13 cellular contexts compared by ENCODE assay signal in the genomic region with DNA sequence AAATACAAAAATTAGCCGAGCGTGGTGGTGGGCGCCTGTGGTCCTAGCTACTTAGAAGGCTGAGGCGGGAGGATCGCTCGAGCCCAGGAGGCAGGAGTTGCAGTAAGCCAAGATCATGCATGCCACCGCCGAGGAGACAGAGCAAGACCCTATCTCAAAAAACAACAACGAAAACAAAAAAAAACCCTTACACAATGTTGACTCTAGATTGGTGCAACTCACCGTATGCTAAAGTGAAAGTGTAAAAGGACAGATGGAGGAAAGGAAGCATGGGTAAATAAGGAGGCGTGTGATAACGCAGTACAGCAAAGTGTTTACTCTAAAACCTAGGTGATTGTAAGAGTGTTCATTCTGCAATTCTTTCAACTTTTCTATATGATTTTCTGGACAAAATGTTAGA. TPM values are rescaled to one million over a fixed set of nuclear protein-coding genes. Genes with fewer than 3 reads are reported as not detected.
DNase-seq lines count a peak whose midpoint lies in the region; ATAC-seq and TF ChIP-seq lines count a peak whose summit lies in the region.
"Had no signal": no experiment of that assay in that cellular context is flagged by ENCODE, and none has a peak within 500 bp of the region (broad histone marks: within the 10 kb centered on the region; RNA-seq: fewer than 3 reads in every experiment).

No MANE protein-coding gene starts in this region.

- no peaks in the 10 kb centered on the region for H3K9me3 ChIP-seq in OCI-LY1 (ENCODE audit: low read length)

- peaks cover 4% of the 10 kb centered on the region for H3K36me3 Mint-ChIP-seq in activated CD4-positive, alpha-beta T cell treated with anti-CD3 and anti-CD28 coated beads, Interleukin-2, amount 10 ng/mL, durations not matched to agents 7 days and 5 days (ENCODE audit: low read depth)
- no peaks in the 10 kb centered on the region for H3K36me3 Mint-ChIP-seq in naive B cell

- peaks cover 35% of the 10 kb centered on the region for H3K4me1 ChIP-seq in OCI-LY1 (ENCODE audit: insufficient read depth, low read length, severe bottlenecking)

- no peak for TF ChIP-seq CTCF in OCI-LY1 (IDR thresholded peaks at IDR 0.05; ENCODE audit: low read length)

- peak overlapping the region; percentile 66 for H3K4me3 Mint-ChIP-seq in activated CD4-positive, alpha-beta T cell treated with anti-CD3 and anti-CD28 coated beads, Interleukin-2, amount 10 ng/mL, durations not matched to agents 7 days and 5 days
- H3K4me3 Mint-ChIP-seq in naive B cell, result peak overlapping the region; percentile 67 to 92 (median 82)
- H3K4me3 Mint-ChIP-seq: endodermal cell had no signal

- intact Hi-C loops in cardiac septum (cut with DNase I), result no loop called here

- ATAC-seq in GM21619 (IDR thresholded peaks at IDR 0.05; ENCODE audit: unreplicated experiment) (peak; percentile 64), naive B cell (ENCODE audit: low read depth in 2 of 2) (peak; percentile 51 to 57)

- no peaks in the 10 kb centered on the region for H4K20me1 ChIP-seq in OCI-LY1 (ENCODE audit: insufficient read depth, low read length)

- H3K27ac Mint-ChIP-seq in activated CD4-positive, alpha-beta T cell treated with anti-CD3 and anti-CD28 coated beads, Interleukin-2, amount 10 ng/mL, durations not matched to agents 7 days and 5 days, result peak overlapping the region; percentile 84
- peak overlapping the region; percentile 69 to 99 (median 95) for H3K27ac Mint-ChIP-seq in naive B cell
- H3K27ac Mint-ChIP-seq: endodermal cell had no signal

- no peaks in the 10 kb centered on the region for H3K79me2 ChIP-seq in OCI-LY1 (ENCODE audit: insufficient read depth, low read length)

- H3K27me3 ChIP-seq in OCI-LY1 (ENCODE audit: insufficient read depth, low read length), result no peaks in the 10 kb centered on the region

- H3K4me1 Mint-ChIP-seq in activated CD4-positive, alpha-beta T cell treated with anti-CD3 and anti-CD28 coated beads, Interleukin-2, amount 10 ng/mL, durations not matched to agents 7 days and 5 days, result peaks cover 24% of the 10 kb centered on the region
- H3K4me1 Mint-ChIP-seq in naive B cell, result peaks cover 22 to 36% (median 30%) of the 10 kb centered on the region in 3 donors

- no peaks in the 10 kb centered on the region for H3K36me3 ChIP-seq in OCI-LY1 (ENCODE audit: insufficient read depth, low read length)

- H3K27me3 Mint-ChIP-seq in activated CD4-positive, alpha-beta T cell treated with anti-CD3 and anti-CD28 coated beads, Interleukin-2, amount 10 ng/mL, durations not matched to agents 7 days and 5 days, result peaks cover 6% of the 10 kb centered on the region
- no peaks in the 10 kb centered on the region for H3K27me3 Mint-ChIP-seq in naive B cell

- H3K27ac ChIP-seq in OCI-LY1 (ENCODE audit: low read depth, low read length, poor library complexity, severe bottlenecking), result no peak overlapping the region

- DNase-seq in activated CD4-positive, alpha-beta T cell treated with anti-CD3 and anti-CD28 coated beads, Interleukin-2, amount 10 ng/mL, durations not matched to agents 7 days and 5 days, result no peak
- no peak for DNase-seq in activated CD4-positive, alpha-beta T cell treated with anti-CD3 and anti-CD28 coated beads, Interleukin-2, amount 50 U/mL, for 4 hours
- DNase-seq in naive B cell, result no peak
- DNase-seq in hepatic stellate cell (ENCODE audit: low spot score), result no peak
- no peak for DNase-seq in RKO (ENCODE audit: low spot score)
- DNase-seq in cardiac septum (ENCODE audit: low spot score), result no peak
- DNase-seq: ACHN, activated gamma-delta T cell, endodermal cell, KG1, NCI-H69 had no signal

- peak overlapping the region; percentile 38 for H3K9ac ChIP-seq in OCI-LY1 (ENCODE audit: low read length)

- H2AFZ ChIP-seq in OCI-LY1 (ENCODE audit: low read length), result peak overlapping the region; percentile 94

- POLR2A ChIA-PET in activated CD4-positive, alpha-beta T cell treated with anti-CD3 and anti-CD28 coated beads, Interleukin-2, amount 10 ng/mL, durations not matched to agents 7 days and 5 days (lab: Charles Lee), result no interaction called here

- H3F3A ChIP-seq in OCI-LY1 (ENCODE audit: insufficient read depth, low read length), result 0 out of 2 replicates have a peak, but pooled peaks cover 2% of the 10 kb centered on the region

- H3K9me2 ChIP-seq in OCI-LY1 (ENCODE audit: low read depth, low read length), result no peaks in the 10 kb centered on the region

- H3K9me3 Mint-ChIP-seq in activated CD4-positive, alpha-beta T cell treated with anti-CD3 and anti-CD28 coated beads, Interleukin-2, amount 10 ng/mL, durations not matched to agents 7 days and 5 days, result no peaks in the 10 kb centered on the region
- no peaks in the 10 kb centered on the region for H3K9me3 Mint-ChIP-seq in naive B cell
- H3K9me3 Mint-ChIP-seq: endodermal cell had no signal

- peak overlapping the region; percentile 43 for H3K4me3 ChIP-seq in OCI-LY1 (ENCODE audit: low read depth, low read length, poor library complexity, severe bottlenecking)

- CTCF ChIA-PET in activated CD4-positive, alpha-beta T cell treated with anti-CD3 and anti-CD28 coated beads, Interleukin-2, amount 10 ng/mL, durations not matched to agents 7 days and 5 days (lab: Charles Lee), result no interaction called here

- peak overlapping the region; percentile 73 for H3K4me2 ChIP-seq in OCI-LY1 (ENCODE audit: low read length)

RNA-seq across cellular contexts. Expression of a gene that starts 15.9 kb away (rescaled TPM):
- total RNA-seq in activated CD4-positive, alpha-beta T cell treated with anti-CD3 and anti-CD28 coated beads, Interleukin-2, amount 10 ng/mL, durations not matched to agents 7 days and 5 days, result 10 to 100 TPM; 50.5 to 53.4 TPM
- 10 to 100 TPM; 12.9 to 63.5 (median 42.2) TPM for polyA plus RNA-seq in naive B cell (ENCODE audit: low read depth in 6 of 6)
- 24.7 TPM for total RNA-seq in cardiac septum
